37 cellular contexts compared by ENCODE assay signal in genomic region chr5:153939101-153939500, GRCh38.
"Had no signal": no experiment of that assay in that cellular context is flagged by ENCODE, and none has a peak within 500 bp of the region (broad histone marks: within the 10 kb centered on the region; RNA-seq: fewer than 3 reads in every experiment).

No MANE protein-coding gene starts in this region.

- H3K4me1 Mint-ChIP-seq: activated CD4-positive, alpha-beta memory T cell treated with anti-CD3 and anti-CD28 coated beads, Interleukin-2, amount 10 ng/mL, durations not matched to agents 7 days and 5 days; activated CD8-positive, alpha-beta memory T cell treated with anti-CD3 and anti-CD28 coated beads, Interleukin-2, amount 10 ng/mL, durations not matched to agents 7 days and 5 days; activated naive CD8-positive, alpha-beta T cell treated with anti-CD3 and anti-CD28 coated beads for 36 hours; activated T-helper 17 cell treated with anti-CD3 and anti-CD28 coated beads, Interleukin-2, amount 50 U/mL, for 72 hours had no signal

- H3K27ac ChIP-seq: brain microvascular endothelial cell, KMS-11, RWPE1, VCaP had no signal

- H3K27me3 ChIP-seq: brain microvascular endothelial cell had no signal

- H3K9ac ChIP-seq: KMS-11 had no signal

- H3K27ac Mint-ChIP-seq: activated CD4-positive, alpha-beta memory T cell treated with anti-CD3 and anti-CD28 coated beads, Interleukin-2, amount 10 ng/mL, durations not matched to agents 7 days and 5 days; activated CD8-positive, alpha-beta memory T cell treated with anti-CD3 and anti-CD28 coated beads, Interleukin-2, amount 10 ng/mL, durations not matched to agents 7 days and 5 days; activated naive CD8-positive, alpha-beta T cell treated with anti-CD3 and anti-CD28 coated beads for 36 hours; activated T-cell treated with anti-CD3 and anti-CD28 coated beads, Interleukin-2, amount 50 U/mL, for 72 hours; activated T-helper 17 cell treated with anti-CD3 and anti-CD28 coated beads, Interleukin-2, amount 50 U/mL, for 72 hours had no signal

- FAIRE-seq: RCC 7860 had no signal

- H3K36me3 ChIP-seq: brain microvascular endothelial cell had no signal

- ATAC-seq: activated CD8-positive, alpha-beta memory T cell treated with anti-CD3 and anti-CD28 coated beads, Interleukin-2, amount 10 ng/mL, durations not matched to agents 7 days and 5 days; activated T-cell treated with anti-CD3 and anti-CD28 coated beads, Interleukin-2, amount 50 U/mL, for 72 hours; activated T-helper 17 cell treated with anti-CD3 and anti-CD28 coated beads, Interleukin-2, amount 50 U/mL, for 72 hours; PC-3; Right ventricle myocardium inferior had no signal

- H3K36me3 Mint-ChIP-seq: activated naive CD8-positive, alpha-beta T cell treated with anti-CD3 and anti-CD28 coated beads for 36 hours had no signal

- H3K27me3 Mint-ChIP-seq: activated CD4-positive, alpha-beta memory T cell treated with anti-CD3 and anti-CD28 coated beads, Interleukin-2, amount 10 ng/mL, durations not matched to agents 7 days and 5 days; activated CD8-positive, alpha-beta memory T cell treated with anti-CD3 and anti-CD28 coated beads, Interleukin-2, amount 10 ng/mL, durations not matched to agents 7 days and 5 days; activated naive CD8-positive, alpha-beta T cell treated with anti-CD3 and anti-CD28 coated beads for 36 hours had no signal

- H3K4me3 Mint-ChIP-seq: activated CD4-positive, alpha-beta memory T cell treated with anti-CD3 and anti-CD28 coated beads, Interleukin-2, amount 10 ng/mL, durations not matched to agents 7 days and 5 days; activated CD8-positive, alpha-beta memory T cell treated with anti-CD3 and anti-CD28 coated beads, Interleukin-2, amount 10 ng/mL, durations not matched to agents 7 days and 5 days; activated naive CD8-positive, alpha-beta T cell treated with anti-CD3 and anti-CD28 coated beads for 36 hours; activated T-cell treated with anti-CD3 and anti-CD28 coated beads, Interleukin-2, amount 50 U/mL, for 72 hours; activated T-helper 17 cell treated with anti-CD3 and anti-CD28 coated beads, Interleukin-2, amount 50 U/mL, for 72 hours had no signal

- DNase-seq: activated CD4-positive, alpha-beta memory T cell treated with anti-CD3 and anti-CD28 coated beads, Interleukin-2, amount 10 ng/mL, durations not matched to agents 7 days and 5 days; activated CD4-positive, alpha-beta T cell treated with anti-CD3 and anti-CD28 coated beads for 1 hour; activated CD4-positive, alpha-beta T cell treated with anti-CD3 and anti-CD28 coated beads for 48 hours; activated CD4-positive, CD25-positive, alpha-beta regulatory T cell; activated CD8-positive, alpha-beta memory T cell treated with anti-CD3 and anti-CD28 coated beads for 24 hours; activated CD8-positive, alpha-beta memory T cell treated with anti-CD3 and anti-CD28 coated beads, Interleukin-2, amount 10 ng/mL, durations not matched to agents 7 days and 5 days; activated effector memory CD4-positive, alpha-beta T cell treated with anti-CD3 and anti-CD28 coated beads, Interleukin-2, amount 50 U/mL, for 16 hours; activated naive CD4-positive, alpha-beta T cell; activated naive CD4-positive, alpha-beta T cell treated with anti-CD3 and anti-CD28 coated beads, Interleukin-2, amount 50 U/mL, for 16 hours; activated naive CD8-positive, alpha-beta T cell treated with anti-CD3 and anti-CD28 coated beads for 36 hours; activated T-cell treated with anti-CD3 and anti-CD28 coated beads, Interleukin-2, amount 50 U/mL, for 1 hour; activated T-cell treated with anti-CD3 and anti-CD28 coated beads, Interleukin-2, amount 50 U/mL, for 72 hours; amniotic stem cell; aorta; brain microvascular endothelial cell; central memory CD4-positive, alpha-beta T cell; MM.1S; MV-4-11; NCI-H1092; NCI-H1436 treated with DMSO at 0.1 percent for 48 hours; NCI-H1694 treated with DMSO at 0.1 percent for 48 hours; NCI-H2029; NCI-H345; NCI-H524 treated with DMSO at 0.1 percent for 48 hours; NK-92 treated with Interleukin-12 subunit alpha and Interleukin-12 subunit beta, amount 100 ng/mL, for 24 hours; PC-3; SIG-M5; SW 1271; T-helper 1 cell; T-helper 2 cell; T-helper 9 cell had no signal

- H3K4me2 ChIP-seq: KMS-11 had no signal
